ENCODE assay signal across 29 cellular contexts in the genomic region with DNA sequence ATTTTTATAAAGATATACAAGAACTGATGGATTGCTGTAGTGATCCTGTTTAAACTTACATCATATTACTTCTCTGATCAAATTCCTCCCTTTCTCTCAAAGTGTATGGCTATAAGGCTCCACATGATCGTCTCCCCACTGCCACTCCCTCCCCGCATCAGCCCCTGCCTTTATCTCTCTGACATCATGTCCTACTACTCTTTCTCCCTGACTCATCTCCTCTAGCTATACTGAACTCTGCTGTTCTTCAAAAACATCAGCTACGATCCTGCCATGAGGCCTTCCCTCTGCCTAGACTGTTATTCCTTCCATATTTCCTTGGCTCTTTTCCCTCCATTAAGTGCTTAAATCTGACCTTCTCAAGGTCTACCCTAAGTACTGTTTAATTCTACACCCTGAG. TPM values are rescaled to one million over a fixed set of nuclear protein-coding genes. Genes with fewer than 3 reads are reported as not detected.
"Had no signal": no experiment of that assay in that cellular context is flagged by ENCODE, and none has a peak within 500 bp of the region (broad histone marks: within the 10 kb centered on the region; RNA-seq: fewer than 3 reads in every experiment).

No MANE protein-coding gene starts in this region.

- H3K36me3 ChIP-seq: cardiac muscle cell, Peyer's patch, SJSA1 had no signal

- DNase-seq: activated CD4-positive, alpha-beta memory T cell treated with anti-CD3 and anti-CD28 coated beads, Interleukin-2, amount 10 ng/mL, durations not matched to agents 7 days and 5 days; activated CD4-positive, alpha-beta T cell treated with anti-CD3 and anti-CD28 coated beads for 1 hour; activated CD4-positive, alpha-beta T cell treated with anti-CD3 and anti-CD28 coated beads for 48 hours; activated CD4-positive, CD25-positive, alpha-beta regulatory T cell; activated CD8-positive, alpha-beta memory T cell treated with anti-CD3 and anti-CD28 coated beads for 24 hours; activated CD8-positive, alpha-beta memory T cell treated with anti-CD3 and anti-CD28 coated beads, Interleukin-2, amount 10 ng/mL, durations not matched to agents 7 days and 5 days; activated CD8-positive, alpha-beta memory T cell treated with anti-CD3 and anti-CD28 coated beads, Interleukin-2, amount 50 U/mL, for 48 hours; activated effector memory CD4-positive, alpha-beta T cell treated with Interleukin-2 at 50 U/mL for 16 hours; activated naive CD4-positive, alpha-beta T cell treated with anti-CD3 and anti-CD28 coated beads, Interleukin-2, amount 10 ng/mL, durations not matched to agents 7 days and 5 days; activated naive CD8-positive, alpha-beta T cell treated with anti-CD3 and anti-CD28 coated beads, Interleukin-2, amount 50 U/mL, for 24 hours; activated T-cell treated with anti-CD3 and anti-CD28 coated beads, Interleukin-2, amount 50 U/mL, for 48 hours; amniotic stem cell; aorta; NCI-H1105; NCI-H1417 treated with DMSO at 0.1 percent for 48 hours; NCI-H187 treated with DMSO at 0.1 percent for 48 hours; NCI-H2081; NCI-H2171 treated with DMSO at 0.1 percent for 48 hours; NCI-H510A treated with DMSO at 0.1 percent for 48 hours; NCI-H526 treated with DMSO at 0.1 percent for 48 hours; NCI-H774; PC-3; Peyer's patch; RPMI8226; SHP77 treated with DMSO at 0.1 percent for 48 hours; SK-N-SH had no signal

- ATAC-seq: activated CD8-positive, alpha-beta memory T cell treated with anti-CD3 and anti-CD28 coated beads, Interleukin-2, amount 10 ng/mL, durations not matched to agents 7 days and 5 days; activated naive CD8-positive, alpha-beta T cell treated with anti-CD3 and anti-CD28 coated beads, Interleukin-2, amount 50 U/mL, for 24 hours; PC-3 had no signal

- H3K9me3 ChIP-seq: Peyer's patch, SJSA1, SK-N-SH had no signal

- H3K4me3 ChIP-seq: cardiac muscle cell, Peyer's patch, SJSA1 had no signal

- H3K4me1 ChIP-seq: Peyer's patch, SJSA1 had no signal

- H3K27ac ChIP-seq: cardiac muscle cell, Peyer's patch, SJSA1, VCaP had no signal

- H3K27me3 ChIP-seq: cardiac muscle cell, Peyer's patch, SJSA1 had no signal

RNA-seq across cellular contexts. Expression of gene HFM1, which starts 22.8 kb away (rescaled TPM):
- total RNA-seq: activated CD4-positive, alpha-beta memory T cell treated with anti-CD3 and anti-CD28 coated beads, Interleukin-2, amount 10 ng/mL, durations not matched to agents 7 days and 5 days; activated CD8-positive, alpha-beta memory T cell treated with anti-CD3 and anti-CD28 coated beads, Interleukin-2, amount 10 ng/mL, durations not matched to agents 7 days and 5 days; PC-3; Peyer's patch; SJSA1 had no signal
